In genomic region chr19:15288146-15288963, GRCh38 we compare ENCODE assay signal across 8 cellular contexts. TPM values are rescaled to one million over a fixed set of nuclear protein-coding genes. Genes with fewer than 3 reads are reported as not detected.
DNase-seq lines count a peak whose midpoint lies in the region; ATAC-seq and TF ChIP-seq lines count a peak whose summit lies in the region.

No MANE protein-coding gene starts in this region.

- CTCF ChIA-PET in Caco-2 (lab: Charles Lee) = no interaction called here

- no peaks in the 10 kb centered on the region for H3K9me3 Mint-ChIP-seq in Caco-2 (ENCODE audit: unreplicated experiment)
- no peaks in the 10 kb centered on the region for H3K9me3 Mint-ChIP-seq in activated naive CD8-positive, alpha-beta T cell (ENCODE audit: low read depth)

- intact Hi-C loops in Caco-2 (cut with micrococcal nuclease; ENCODE audit: unreplicated experiment) = no loop called here

- no peaks in the 10 kb centered on the region for H3K9me3 ChIP-seq in Caco-2

- TF ChIP-seq CTCF in Caco-2 (IDR thresholded peaks at IDR 0.05; ENCODE audit: insufficient read depth in 1 of 2, low read depth in 1 of 2, low read length in 1 of 2, severe bottlenecking in 1 of 2, unreplicated experiment in 1 of 2) (no peak), kidney epithelial cell (IDR thresholded peaks at IDR 0.05; ENCODE audit: insufficient read depth, low read length, poor library complexity, severe bottlenecking) (peak; percentile 5)

- H3K4me3 Mint-ChIP-seq in Caco-2 (ENCODE audit: unreplicated experiment) = no peak overlapping the region
- H3K4me3 Mint-ChIP-seq in activated naive CD8-positive, alpha-beta T cell = peak overlapping the region; percentile 76

- POLR2A ChIA-PET in Caco-2 (lab: Charles Lee) = no interaction called here

- H3K36me3 Mint-ChIP-seq in Caco-2 (ENCODE audit: insufficient read depth, unreplicated experiment) = peaks cover 46% of the 10 kb centered on the region
- H3K36me3 Mint-ChIP-seq in activated naive CD8-positive, alpha-beta T cell = no peaks in the 10 kb centered on the region

- no peaks in the 10 kb centered on the region for H3K27me3 Mint-ChIP-seq in Caco-2 (ENCODE audit: insufficient read depth, unreplicated experiment)
- H3K27me3 Mint-ChIP-seq in activated naive CD8-positive, alpha-beta T cell = no peaks in the 10 kb centered on the region

- peaks cover 45% of the 10 kb centered on the region for H3K4me1 Mint-ChIP-seq in Caco-2 (ENCODE audit: low read depth, unreplicated experiment)
- peaks cover 96% of the 10 kb centered on the region for H3K4me1 Mint-ChIP-seq in activated naive CD8-positive, alpha-beta T cell (ENCODE audit: low read depth)

- no peaks in the 10 kb centered on the region for H3K27me3 ChIP-seq in Caco-2 (replicated peaks; ENCODE audit: control insufficient read depth, insufficient read depth, low read length)
- H3K27me3 ChIP-seq in kidney epithelial cell (ENCODE audit: control insufficient read depth, insufficient read depth, low read length) = no peaks in the 10 kb centered on the region

- H3K36me3 ChIP-seq in Caco-2 (ENCODE audit: control insufficient read depth, insufficient read depth, low read length) (no peaks in the 10 kb centered on the region), kidney epithelial cell (ENCODE audit: control insufficient read depth, insufficient read depth, low read length) (no peaks in the 10 kb centered on the region)

- DNase-seq in Caco-2 (no peak), NCI-H1092 treated with DMSO at 0.1 percent for 48 hours (lab: John Stamatoyannopoulos, UW) (peak; percentile 60), kidney epithelial cell (ENCODE audit: low read depth) (no peak), superior temporal gyrus (ENCODE audit: extremely low spot score) (peak; percentile 91), NCI-H1105 (lab: John Stamatoyannopoulos, UW) (no peak), OCI-M1 (lab: John Stamatoyannopoulos, UW) (no peak)

- H3K4me3 ChIP-seq in Caco-2 (ENCODE audit: low read depth, low read length) (no peak overlapping the region), kidney epithelial cell (ENCODE audit: low read depth, low read length) (no peak overlapping the region)

- ATAC-seq in GM18519 (IDR thresholded peaks at IDR 0.05; ENCODE audit: low FRiP score, unreplicated experiment) = no peak

- no TSS peak for BruUV-seq in Caco-2 (replicated peaks; lab: Mats Ljungman, UMichigan)

- H3K27ac Mint-ChIP-seq in Caco-2 (ENCODE audit: unreplicated experiment) = peak overlapping the region; percentile 24
- peak overlapping the region; percentile 70 for H3K27ac Mint-ChIP-seq in activated naive CD8-positive, alpha-beta T cell

- H3K4me1 ChIP-seq in Caco-2 = peaks cover 40% of the 10 kb centered on the region

RNA-seq across cellular contexts. Expression of gene BRD4, which starts 44.0 kb away (rescaled TPM):
- total RNA-seq in Caco-2 (2022) = 154 and 170 TPM in 2 replicates
- total RNA-seq in kidney epithelial cell = 42.4 and 48.1 TPM in 2 replicates

RNA-seq across cellular contexts. Expression of gene EPHX3, which starts 56.1 kb away (rescaled TPM):
- total RNA-seq in Caco-2 (2022) = 0.97 and 1.2 TPM in 2 replicates
- total RNA-seq in kidney epithelial cell = 0.79 and 3.4 TPM in 2 replicates

Comparison
In these comparisons a context has a peak if more than half of its experiments do, and no peak if none do; other contexts are left out.
1. DNase-seq: peak in NCI-H1092 treated with DMSO at 0.1 percent for 48 hours (single experiment) and superior temporal gyrus (single experiment); none in Caco-2 (0 of 2), kidney epithelial cell (single experiment), NCI-H1105 (single experiment) and OCI-M1 (single experiment).